Comparison of ENCODE assay signal across 7 cellular contexts in the genomic region with DNA sequence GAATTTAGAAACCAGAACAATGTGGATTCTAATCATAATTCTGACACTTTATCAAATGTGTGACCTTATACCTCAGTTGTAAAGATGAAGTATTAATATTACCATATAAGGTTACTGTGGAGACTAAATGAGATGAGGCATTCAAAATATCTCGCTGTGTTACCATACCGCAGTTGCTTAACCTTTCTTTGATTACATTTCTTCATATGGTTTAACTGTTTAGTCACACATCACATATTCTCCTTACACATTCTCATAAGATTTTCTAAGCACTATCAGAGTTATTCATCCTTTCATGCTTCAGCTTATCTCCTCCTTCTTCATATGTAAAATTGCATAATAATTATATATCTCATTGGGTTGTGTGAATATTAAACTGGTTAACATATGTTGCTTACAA.
"Had no signal": no experiment of that assay in that cellular context is flagged by ENCODE, and none has a peak within 500 bp of the region (broad histone marks: within the 10 kb centered on the region; RNA-seq: fewer than 3 reads in every experiment).

No MANE protein-coding gene starts in this region.

- H3K27ac ChIP-seq: HL-60 had no signal

- H3K4me3 ChIP-seq: GM23338 had no signal

- DNase-seq: H9, HFFc6, KBM-7 had no signal

- FAIRE-seq: H1, H54 had no signal
